8 cellular contexts compared by ENCODE assay signal in genomic region chr6:40912158-40912946, GRCh38.
DNase-seq lines count a peak whose midpoint lies in the region; ATAC-seq and TF ChIP-seq lines count a peak whose summit lies in the region.

No MANE protein-coding gene starts in this region.

- no peaks in the 10 kb centered on the region for H3K4me1 ChIP-seq in lower lobe of right lung

- peak; percentile 80 for TF ChIP-seq CTCF in GM10266 (IDR thresholded peaks at IDR 0.05; ENCODE audit: control insufficient read depth, insufficient read depth, low read depth, missing control alignments)
- no peak for TF ChIP-seq CTCF in cardiac fibroblast (IDR thresholded peaks at IDR 0.05; ENCODE audit: low read depth, low read length)
- TF ChIP-seq CTCF in lower lobe of right lung (IDR thresholded peaks at IDR 0.05): peak; percentile 34

- ATAC-seq in GM21515 (IDR thresholded peaks at IDR 0.05; ENCODE audit: unreplicated experiment) (peak; percentile 93), lower lobe of right lung (peak in 1 of 2 donors; percentile 76), HG03045 (IDR thresholded peaks at IDR 0.05; ENCODE audit: unreplicated experiment) (no peak)

- DNase-seq in GM10266 (ENCODE audit: extremely low spot score) (peak; percentile 75), HUDEP-2 (lab: John Stamatoyannopoulos, UW; ENCODE audit: unreplicated experiment in 76 of 76) (peak in 52 of 76 experiments; percentile 10 to 66 (median 34)), NOMO-1 (lab: John Stamatoyannopoulos, UW; ENCODE audit: unreplicated experiment in 2 of 2) (peak; percentile 52 to 60), cardiac fibroblast (ENCODE audit: low read depth in 2 of 2) (peak; percentile 24 to 34), lower lobe of right lung (no peak), mesenteric fat pad (ENCODE audit: low spot score) (no peak)

- intact Hi-C loops in lower lobe of right lung (cut with DNase I): no loop called here

- H3K27me3 ChIP-seq in lower lobe of right lung (ENCODE audit: low read depth): no peaks in the 10 kb centered on the region

- no peaks in the 10 kb centered on the region for H3K9me3 ChIP-seq in lower lobe of right lung

- no peak overlapping the region for H3K4me3 ChIP-seq in cardiac fibroblast (replicated peaks in 1 of 2; ENCODE audit: low read depth in 2 of 2, low read length in 2 of 2)
- no peak overlapping the region for H3K4me3 ChIP-seq in lower lobe of right lung

- H3K36me3 ChIP-seq in lower lobe of right lung: no peaks in the 10 kb centered on the region

- H3K27ac ChIP-seq in lower lobe of right lung: no peak overlapping the region

Comparison
In these comparisons a context has a peak if more than half of its experiments do, and no peak if none do; other contexts are left out.
1. DNase-seq: peak in GM10266 (single experiment), HUDEP-2 (52 of 76), NOMO-1 (2 of 2) and cardiac fibroblast (2 of 2); none in lower lobe of right lung (single experiment) and mesenteric fat pad (single experiment).